In the genomic region with DNA sequence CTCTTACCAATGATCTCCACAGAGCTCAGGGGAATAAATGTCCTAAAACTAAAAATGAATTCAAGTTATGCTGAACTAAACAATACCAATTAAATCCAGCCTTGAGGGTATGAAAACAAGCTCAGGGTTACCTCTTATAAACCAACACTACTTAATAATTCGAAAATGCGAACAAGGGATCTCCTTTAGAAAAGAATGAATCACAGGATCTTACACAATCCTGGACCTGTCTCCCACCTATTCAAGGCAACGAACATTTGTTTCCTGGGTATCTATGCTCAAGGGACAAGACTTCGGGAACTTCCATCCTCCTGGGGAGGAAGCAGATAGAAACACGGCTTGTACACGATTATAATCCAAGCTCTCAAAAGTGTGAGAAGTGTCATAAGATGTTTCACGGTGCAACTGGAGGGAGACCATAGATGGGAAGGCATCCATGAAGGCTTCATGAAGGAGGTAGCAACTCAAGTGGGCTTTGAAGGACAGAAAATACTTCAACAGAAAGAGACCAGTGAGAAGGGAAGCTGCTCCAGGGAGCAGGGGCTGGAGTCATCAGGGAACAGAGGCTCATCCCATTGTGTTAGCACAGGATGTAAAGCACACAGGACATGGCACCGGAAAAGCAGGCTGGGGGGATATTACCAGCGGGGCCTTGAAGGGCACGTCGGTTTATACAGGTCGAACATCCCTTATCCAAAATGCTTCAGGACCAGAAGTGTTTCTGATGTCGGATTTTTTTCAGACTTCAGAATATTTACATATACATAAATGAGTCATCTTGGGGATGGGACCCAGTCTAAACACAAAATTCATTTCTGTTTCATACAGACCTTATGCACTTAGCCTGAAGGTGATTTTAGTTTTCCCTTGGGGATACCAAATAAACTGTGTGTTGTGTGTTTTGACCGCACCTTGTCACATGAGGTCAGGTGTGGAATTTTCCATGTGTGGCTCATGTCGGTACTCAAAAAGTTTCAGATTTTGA, we compare ENCODE assay signal across 12 cellular contexts.
DNase-seq lines count a peak whose midpoint lies in the region; ATAC-seq, FAIRE-seq and TF ChIP-seq lines count a peak whose summit lies in the region.
"Had no signal": no experiment of that assay in that cellular context is flagged by ENCODE, and none has a peak within 500 bp of the region (broad histone marks: within the 10 kb centered on the region; RNA-seq: fewer than 3 reads in every experiment).

No MANE protein-coding gene starts in this region.

- peaks cover 0 to 48% of the 10 kb centered on the region in 2 donors for H3K36me3 ChIP-seq in gastroesophageal sphincter
- no peaks in the 10 kb centered on the region for H3K36me3 ChIP-seq in MG63

- ATAC-seq in GM21619 (IDR thresholded peaks at IDR 0.05; ENCODE audit: unreplicated experiment) (peak; percentile 64), gastroesophageal sphincter (no peak), GM18907 (IDR thresholded peaks at IDR 0.05; ENCODE audit: unreplicated experiment) (no peak)

- no peak for FAIRE-seq in GM12892 (lab: Jason Lieb, UNC)
- FAIRE-seq: TTC549 had no signal

- peak overlapping the region in 3 of 4 donors; percentile 6 to 14 (median 9) for H3K27ac ChIP-seq in gastroesophageal sphincter

- H3K4me3 ChIP-seq in gastroesophageal sphincter (no peak overlapping the region), MG63 (no peak overlapping the region)
- H3K4me3 ChIP-seq: tibial nerve had no signal

- no peak for TF ChIP-seq POLR2A in gastroesophageal sphincter (IDR thresholded peaks at IDR 0.05)
- no peak for TF ChIP-seq POLR2A in GM12892 (IDR thresholded peaks at IDR 0.05; ENCODE audit: low read depth, low read length)

- peak; percentile 45 for DNase-seq in COLO829 (ENCODE audit: low spot score)
- peak; percentile 33 for DNase-seq in NCI-H69 (lab: John Stamatoyannopoulos, UW)
- no peak for DNase-seq in GM12892 (ENCODE audit: insufficient read length)
- DNase-seq in MG63: no peak
- no peak for DNase-seq in NCI-H2107 treated with DMSO at 0.1 percent for 48 hours (lab: John Stamatoyannopoulos, UW; ENCODE audit: unreplicated experiment)
- DNase-seq: anterior cingulate cortex, GOT3 had no signal

- TF ChIP-seq EP300 in gastroesophageal sphincter (IDR thresholded peaks at IDR 0.05): no peak

- H3K9me3 ChIP-seq in gastroesophageal sphincter: no peaks in the 10 kb centered on the region
- no peaks in the 10 kb centered on the region for H3K9me3 ChIP-seq in MG63
- H3K9me3 ChIP-seq: tibial nerve had no signal

- 64 to 65% methylated on average over 6 to 15 of the region's 15 CpGs for WGBS in gastroesophageal sphincter (ENCODE audit: low coverage in 1 of 2), 2 donors

- peaks cover 0 to 56% (median 9%) of the 10 kb centered on the region in 3 donors for H3K4me1 ChIP-seq in gastroesophageal sphincter

- no peak for TF ChIP-seq CTCF in gastroesophageal sphincter (IDR thresholded peaks at IDR 0.05)

- no peaks in the 10 kb centered on the region for H3K27me3 ChIP-seq in gastroesophageal sphincter
- H3K27me3 ChIP-seq in MG63: no peaks in the 10 kb centered on the region
- H3K27me3 ChIP-seq: tibial nerve had no signal

Comparison
In these comparisons a context has a peak if more than half of its experiments do, and no peak if none do; other contexts are left out.
1. DNase-seq: peak in COLO829 (single experiment) and NCI-H69 (single experiment); none in GM12892 (single experiment), MG63 (single experiment) and NCI-H2107 treated with DMSO at 0.1 percent for 48 hours (single experiment).